9 cellular contexts compared by ENCODE assay signal in genomic region chr2:172253190-172254052, GRCh38.
DNase-seq lines count a peak whose midpoint lies in the region; ATAC-seq, FAIRE-seq and TF ChIP-seq lines count a peak whose summit lies in the region.
"Had no signal": no experiment of that assay in that cellular context is flagged by ENCODE, and none has a peak within 500 bp of the region (broad histone marks: within the 10 kb centered on the region; RNA-seq: fewer than 3 reads in every experiment).

No MANE protein-coding gene starts in this region.

- H3K9ac ChIP-seq in PC-3 (ENCODE audit: low read length) = peak overlapping the region; percentile 25; the same call in 1 of the 2 replicates

- H3K36me3 ChIP-seq in PC-3 (ENCODE audit: low read depth, low read length) (no peaks in the 10 kb centered on the region), hepatocyte (replicated peaks; ENCODE audit: insufficient read depth, low read depth) (no peaks in the 10 kb centered on the region), WERI-Rb-1 (no peaks in the 10 kb centered on the region)
- H3K36me3 ChIP-seq: tibial nerve had no signal

- FAIRE-seq in D721Med (lab: Jason Lieb, UNC) = no peak

- CTCF ChIA-PET in PC-3 (lab: Charles Lee) = no interaction called here

- H3K27me3 ChIP-seq in PC-3 (ENCODE audit: low read length) = no peaks in the 10 kb centered on the region
- H3K27me3 ChIP-seq in hepatocyte = no peaks in the 10 kb centered on the region
- H3K27me3 ChIP-seq in WERI-Rb-1 (ENCODE audit: insufficient read depth, low read depth, severe bottlenecking) = no peaks in the 10 kb centered on the region
- H3K27me3 ChIP-seq: tibial nerve had no signal

- TF ChIP-seq CTCF in PC-3 (conservative IDR thresholded peaks at IDR 0.05; ENCODE audit: low read depth, low read length) (no peak), hepatocyte (IDR thresholded peaks at IDR 0.05; ENCODE audit: poor library complexity) (no peak), D721Med (IDR thresholded peaks at IDR 0.05; ENCODE audit: insufficient read depth, missing control alignments) (no peak), WERI-Rb-1 (IDR thresholded peaks at IDR 0.05; ENCODE audit: low read depth, low read length) (no peak)

- H3K4me2 ChIP-seq in PC-3 (ENCODE audit: low read length) (peak overlapping the region; percentile 64), hepatocyte (no peak overlapping the region)

- H3K27ac ChIP-seq in PC-3 (ENCODE audit: low read length) (peak overlapping the region; percentile 90), hepatocyte (peak overlapping the region; percentile 65), WERI-Rb-1 (no peak overlapping the region)

- POLR2A ChIA-PET in PC-3 (lab: Charles Lee; ENCODE audit: unreplicated experiment) = interaction anchor here (0.5 kb wide), 2 partner anchors 189 to 210 kb away, joined by 3 read pairs; no protein-coding TSS in a partner anchor

- H3K27ac Mint-ChIP-seq in activated naive CD4-positive, alpha-beta T cell treated with anti-CD3 and anti-CD28 coated beads, Interleukin-2, amount 50 U/mL, for 72 hours = peak overlapping the region in 1 of 2 donors; percentile 69

- no TSS peak for BruUV-seq in PC-3 (replicated peaks; lab: Mats Ljungman, UMichigan)

- 64% methylated on average over 16 of the region's 16 CpGs for WGBS in hepatocyte (ENCODE audit: low lambda C conversion rate, missing lambda C conversion rate)

- peaks cover 55% of the 10 kb centered on the region for H3K4me1 ChIP-seq in PC-3 (ENCODE audit: insufficient read depth, low read length)
- peaks cover 4% of the 10 kb centered on the region for H3K4me1 ChIP-seq in hepatocyte (ENCODE audit: insufficient read depth)

- H2AFZ ChIP-seq in PC-3 (ENCODE audit: low read length) = no peak overlapping the region
- H2AFZ ChIP-seq in hepatocyte = no peak overlapping the region

- no peaks in the 10 kb centered on the region for H3K36me3 Mint-ChIP-seq in activated naive CD4-positive, alpha-beta T cell treated with anti-CD3 and anti-CD28 coated beads, Interleukin-2, amount 50 U/mL, for 72 hours

- H3K4me3 ChIP-seq in PC-3 (ENCODE audit: low read length) = no peak overlapping the region
- H3K4me3 ChIP-seq in hepatocyte = no peak overlapping the region
- H3K4me3 ChIP-seq in WERI-Rb-1 (ENCODE audit: low read depth, low read length) = no peak overlapping the region
- H3K4me3 ChIP-seq: tibial nerve had no signal

- H3K9me2 ChIP-seq in PC-3 (replicated peaks; ENCODE audit: low read length) = no peaks in the 10 kb centered on the region
- H3K9me2 ChIP-seq in hepatocyte (replicated peaks; ENCODE audit: insufficient read depth) = no peaks in the 10 kb centered on the region

- no peaks in the 10 kb centered on the region for H3K79me2 ChIP-seq in PC-3 (ENCODE audit: low read length)
- H3K79me2 ChIP-seq in hepatocyte = no peaks in the 10 kb centered on the region

- H3K9me3 Mint-ChIP-seq in activated naive CD4-positive, alpha-beta T cell treated with anti-CD3 and anti-CD28 coated beads, Interleukin-2, amount 50 U/mL, for 72 hours = peaks cover 0 to 5% of the 10 kb centered on the region in 2 donors

- DNase-seq in GDM1 (lab: John Stamatoyannopoulos, UW) = peak; percentile 93
- peak; percentile 98 for DNase-seq in PC-3
- DNase-seq in activated naive CD4-positive, alpha-beta T cell treated with anti-CD3 and anti-CD28 coated beads, Interleukin-2, amount 50 U/mL, for 72 hours (ENCODE audit: low spot score in 2 of 2) = peak; percentile 64 to 81
- peak; percentile 89 for DNase-seq in hepatocyte (ENCODE audit: low spot score)
- DNase-seq in stimulated activated CD4-positive, alpha-beta T cell treated with anti-CD3 and anti-CD28 coated beads, Interleukin-4, amount 100 ng/mL, for 1 hour = peak; percentile 51
- no peak for DNase-seq in D721Med (ENCODE audit: insufficient read length, low spot score)
- no peak for DNase-seq in WERI-Rb-1

- H3F3A ChIP-seq in PC-3 (ENCODE audit: low read length, unreplicated experiment) = peaks cover 17% of the 10 kb centered on the region

- H4K20me1 ChIP-seq in PC-3 (ENCODE audit: low read length) (no peaks in the 10 kb centered on the region), hepatocyte (ENCODE audit: insufficient read depth, poor library complexity, severe bottlenecking) (no peaks in the 10 kb centered on the region)

- intact Hi-C loops in PC-3 (cut with micrococcal nuclease) = loop anchor here (1.0 to 5.0 kb wide), 4 partner anchors 87 to 212 kb away; no protein-coding TSS in a partner anchor

- H3K9me3 ChIP-seq in PC-3 (ENCODE audit: low read length) = no peaks in the 10 kb centered on the region
- H3K9me3 ChIP-seq in hepatocyte (ENCODE audit: low read depth) = no peaks in the 10 kb centered on the region
- H3K9me3 ChIP-seq in WERI-Rb-1 (ENCODE audit: severe bottlenecking) = no peaks in the 10 kb centered on the region
- H3K9me3 ChIP-seq: tibial nerve had no signal

- ATAC-seq in PC-3 (peak; percentile 60), GM19035 (IDR thresholded peaks at IDR 0.05; ENCODE audit: unreplicated experiment) (no peak)
- ATAC-seq in activated naive CD4-positive, alpha-beta T cell treated with anti-CD3 and anti-CD28 coated beads, Interleukin-2, amount 50 U/mL, for 72 hours = peak; percentile 96 to 100

Comparison
In these comparisons a context has a peak if more than half of its experiments do, and no peak if none do; other contexts are left out.
1. DNase-seq: peak in GDM1 (single experiment), PC-3 (single experiment), activated naive CD4-positive, alpha-beta T cell treated with anti-CD3 and anti-CD28 coated beads, Interleukin-2, amount 50 U/mL, for 72 hours (2 of 2), hepatocyte (single experiment) and stimulated activated CD4-positive, alpha-beta T cell treated with anti-CD3 and anti-CD28 coated beads, Interleukin-4, amount 100 ng/mL, for 1 hour (single experiment); none in D721Med (single experiment) and WERI-Rb-1 (single experiment).